13 cellular contexts compared by ENCODE assay signal in genomic region chr5:116532762-116533525, GRCh38. TPM values are rescaled to one million over a fixed set of nuclear protein-coding genes. Genes with fewer than 3 reads are reported as not detected.
DNase-seq lines count a peak whose midpoint lies in the region; ATAC-seq and TF ChIP-seq lines count a peak whose summit lies in the region.
"Had no signal": no experiment of that assay in that cellular context is flagged by ENCODE, and none has a peak within 500 bp of the region (broad histone marks: within the 10 kb centered on the region; RNA-seq: fewer than 3 reads in every experiment).

No MANE protein-coding gene starts in this region.

- DNase-seq in COR-L47 (lab: John Stamatoyannopoulos, UW) (peak; percentile 75), NCI-H2081 treated with DMSO at 0.1 percent for 48 hours (lab: John Stamatoyannopoulos, UW) (peak; percentile 24), glomerular visceral epithelial cell (ENCODE audit: extremely low spot score) (peak; percentile 77), GM19238 (ENCODE audit: insufficient read length, low spot score) (no peak), heart left ventricle (no peak), mesenteric fat pad (ENCODE audit: low spot score) (no peak)
- no peak for DNase-seq in activated CD8-positive, alpha-beta memory T cell treated with anti-CD3 and anti-CD28 coated beads for 24 hours
- DNase-seq: activated CD4-positive, alpha-beta T cell treated with anti-CD3 and anti-CD28 coated beads, Interleukin-2, amount 10 ng/mL, durations not matched to agents 7 days and 5 days; OCI-M1; right lobe of liver; stimulated activated naive CD4-positive, alpha-beta T cell had no signal

- WGBS in heart left ventricle, 4 donors = 34 to 47% (median 40%) methylated on average over 3 of the region's 3 CpGs

- no peaks in the 10 kb centered on the region for H3K9me3 ChIP-seq in heart left ventricle
- H3K9me3 ChIP-seq: breast epithelium, right lobe of liver had no signal

- ATAC-seq in HG02642 (IDR thresholded peaks at IDR 0.05; ENCODE audit: poor library complexity, unreplicated experiment) (peak; percentile 61), heart left ventricle (no peak)

- no peaks in the 10 kb centered on the region for H3K27me3 ChIP-seq in heart left ventricle
- H3K27me3 ChIP-seq: breast epithelium, right lobe of liver had no signal

- intact Hi-C loops in heart left ventricle (cut with DNase I) = no loop called here

- H3K4me1 ChIP-seq in heart left ventricle = peaks cover 0 to 36% (median 18%) of the 10 kb centered on the region in 12 donors
- H3K4me1 ChIP-seq: breast epithelium had no signal

- no peaks in the 10 kb centered on the region for H3K36me3 ChIP-seq in heart left ventricle
- H3K36me3 ChIP-seq: breast epithelium, right lobe of liver had no signal

- TF ChIP-seq POLR2A in heart left ventricle (IDR thresholded peaks at IDR 0.05) = no peak

- H3K4me3 ChIP-seq in heart left ventricle = no peak overlapping the region
- H3K4me3 ChIP-seq: breast epithelium, right lobe of liver had no signal

- H3K27ac ChIP-seq in heart left ventricle = no peak overlapping the region
- H3K27ac ChIP-seq: breast epithelium, right lobe of liver had no signal

- no peak for TF ChIP-seq CTCF in heart left ventricle (IDR thresholded peaks at IDR 0.05)

RNA-seq across cellular contexts. Expression of gene SEMA6A, which starts 41.7 kb away (rescaled TPM):
- total RNA-seq in heart left ventricle (10 to 100 TPM in 1 of 9 donors, 1 to 10 TPM in 8; 4.2 to 12.7 (median 7.2) TPM), mesenteric fat pad (24.0 TPM)
- polyA plus RNA-seq in heart left ventricle = 1 to 10 TPM; 2.2 to 2.9 TPM
- total RNA-seq: activated CD4-positive, alpha-beta T cell treated with anti-CD3 and anti-CD28 coated beads, Interleukin-2, amount 10 ng/mL, durations not matched to agents 7 days and 5 days had no signal

Comparison
In these comparisons a context has a peak if more than half of its experiments do, and no peak if none do; other contexts are left out.
1. DNase-seq: peak in COR-L47 (single experiment), NCI-H2081 treated with DMSO at 0.1 percent for 48 hours (single experiment) and glomerular visceral epithelial cell (single experiment); none in GM19238 (single experiment), heart left ventricle (0 of 5), activated CD8-positive, alpha-beta memory T cell treated with anti-CD3 and anti-CD28 coated beads for 24 hours (single experiment) and mesenteric fat pad (single experiment).